In genomic region chr4:75630174-75630931, GRCh38 we compare ENCODE assay signal across 8 cellular contexts. TPM values are rescaled to one million over a fixed set of nuclear protein-coding genes. Genes with fewer than 3 reads are reported as not detected.
DNase-seq lines count a peak whose midpoint lies in the region; FAIRE-seq and TF ChIP-seq lines count a peak whose summit lies in the region.

Gene CDKL2 (minus strand): TSS chr4:75630528. CDS start chr4:75625988, 4,540 bp downstream.

- POLR2A ChIA-PET in HEK293 (lab: Yijun Ruan, JAX): interaction anchor here (1.3 to 2.3 kb wide), 2 partner anchors 42 to 94 kb away, joined by 7 to 8 read pairs; partner anchors contain the start of gene USO1

- peak; percentile 49 for FAIRE-seq in keratinocyte (lab: Jason Lieb, UNC)

- H4K20me1 ChIP-seq in keratinocyte (ENCODE audit: control insufficient read depth, extremely low read depth, insufficient read depth, low read length): no peaks in the 10 kb centered on the region

- dilution Hi-C loops in keratinocyte (cut with MboI; ENCODE audit: extremely low pct_ligation_motif_present, low sequenced_read_pairs): no loop called here

- H2AFZ ChIP-seq in keratinocyte (ENCODE audit: control insufficient read depth, low read length): peak within 1 kb of the TSS; percentile 97

- no peaks in the 10 kb centered on the region for H3K79me2 ChIP-seq in keratinocyte (ENCODE audit: control insufficient read depth, insufficient read depth, low read length)

- H3K9me3 ChIP-seq in HEK293 (ENCODE audit: control insufficient read depth, insufficient read depth, low read depth, low read length): no peaks in the 10 kb centered on the region
- H3K9me3 ChIP-seq in keratinocyte (ENCODE audit: control insufficient read depth, low read depth, low read length): no peaks in the 10 kb centered on the region

- H3K9ac ChIP-seq in keratinocyte (ENCODE audit: control insufficient read depth, extremely low read depth, insufficient read depth, low read length): peak within 1 kb of the TSS; percentile 71

- H3K27me3 ChIP-seq in keratinocyte (ENCODE audit: control insufficient read depth, extremely low read depth, insufficient read depth, low read length): no peaks in the 10 kb centered on the region

- TF ChIP-seq CTCF in HEK293 (tag by site-specific recombination; IDR thresholded peaks at IDR 0.05) (peak; percentile 10; the same call in 1 of the 2 replicates), keratinocyte (optimal IDR thresholded peaks at IDR 0.05 in 1 of 3, IDR thresholded peaks at IDR 0.05 in 1 of 3, conservative IDR thresholded peaks at IDR 0.05 in 1 of 3; ENCODE audit: extremely low read depth in 1 of 3, insufficient read depth in 2 of 3, low read length in 3 of 3) (no peak)

- peak within 1 kb of the TSS; percentile 10; the same call in 1 of the 2 replicates for H3K27ac ChIP-seq in HEK293 (ENCODE audit: extremely low read depth, low read depth, low read length)
- peak within 1 kb of the TSS; percentile 54 for H3K27ac ChIP-seq in keratinocyte (ENCODE audit: control insufficient read depth, insufficient read depth, low read length)

- H3K36me3 ChIP-seq in HEK293 (ENCODE audit: control insufficient read depth in 2 of 2, insufficient read depth in 1 of 2, low read length in 2 of 2) (no peaks in the 10 kb centered on the region), keratinocyte (ENCODE audit: control insufficient read depth in 2 of 2, extremely low read depth in 1 of 2, insufficient read depth in 2 of 2, low read length in 2 of 2) (no peaks in the 10 kb centered on the region)

- no peaks in the 10 kb centered on the region for H3K4me1 ChIP-seq in HEK293 (ENCODE audit: control insufficient read depth, insufficient read depth, low read length)
- peaks cover 11% of the 10 kb centered on the region for H3K4me1 ChIP-seq in keratinocyte (ENCODE audit: control insufficient read depth, extremely low read depth, insufficient read depth, low read length)

- in situ Hi-C loops in G401 (cut with HindIII; ENCODE audit: low sequenced_read_pairs): no loop called here

- CTCF ChIA-PET in HEK293 (lab: Yijun Ruan, JAX): interaction anchor here (0.7 kb wide), 1 partner anchor 218 kb away, joined by 5 read pairs; no protein-coding TSS in a partner anchor

- DNase-seq in G401 (ENCODE audit: low spot score) (peak; percentile 93), NCI-H146 treated with DMSO at 0.1 percent for 48 hours (lab: John Stamatoyannopoulos, UW; ENCODE audit: unreplicated experiment) (peak; percentile 89), cerebellar cortex (ENCODE audit: low spot score) (peak; percentile 90), keratinocyte (ENCODE audit: low read depth, low spot score) (peak; percentile 42), SIG-M5 (lab: John Stamatoyannopoulos, UW) (no peak)
- DNase-seq in activated CD4-positive, CD25-positive, alpha-beta regulatory T cell treated with anti-CD3 and anti-CD28 coated beads, Interleukin-2, amount 50 U/mL, for 72 hours: peak; percentile 92
- peak; percentile 91 for DNase-seq in stimulated activated CD4-positive, alpha-beta T cell treated with anti-CD3 and anti-CD28 coated beads, Interleukin-12 subunit alpha, Interleukin-12 subunit beta, amount 100 ng/mL, for 4 hours

- H3K9me1 ChIP-seq in keratinocyte (ENCODE audit: control insufficient read depth, extremely low read depth, insufficient read depth, low read length): no peaks in the 10 kb centered on the region

- H3K4me2 ChIP-seq in keratinocyte (ENCODE audit: control insufficient read depth, extremely low read depth, insufficient read depth, low read depth, low read length): peak within 1 kb of the TSS; percentile 97

- H3K4me3 ChIP-seq in HEK293 (ENCODE audit: low read depth, low read length) (peak within 1 kb of the TSS; percentile 61), keratinocyte (ENCODE audit: control insufficient read depth in 2 of 3, extremely low read depth in 1 of 3, insufficient read depth in 2 of 3, low read depth in 1 of 3, low read length in 3 of 3) (peak within 1 kb of the TSS; percentile 40 to 90 (median 73))

TF ChIP-seq in HEK293, 187 proteins besides CTCF, POLR2A, EP300 and RAD21 (continues in another document):
- peak; percentile 51; the same call in 1 of the 2 replicates for TF ChIP-seq ZNF10 (tag by site-specific recombination; IDR thresholded peaks at IDR 0.05)
- TF ChIP-seq GLIS2 (tag by site-specific recombination; IDR thresholded peaks at IDR 0.05): peak; percentile 93
- TF ChIP-seq ZNF121 (tag by site-specific recombination; IDR thresholded peaks at IDR 0.05): no peak
- peak; percentile 77 for TF ChIP-seq ZEB2 (tag by site-specific recombination; IDR thresholded peaks at IDR 0.05)
- no peak for TF ChIP-seq ELK4 (IDR thresholded peaks at IDR 0.05; ENCODE audit: borderline replicate concordance, low read depth, low read length)
- no peak for TF ChIP-seq GLI4 (tag by site-specific recombination; IDR thresholded peaks at IDR 0.05)
- TF ChIP-seq KLF7 (tag by site-specific recombination; IDR thresholded peaks at IDR 0.05; ENCODE audit: borderline replicate concordance): peak; percentile 98
- TF ChIP-seq SALL2 (tag by site-specific recombination; IDR thresholded peaks at IDR 0.05; ENCODE audit: borderline replicate concordance): no peak
- TF ChIP-seq KLF16 (tag by site-specific recombination; IDR thresholded peaks at IDR 0.05): peak; percentile 44; the same call in 1 of the 2 replicates
- peak; percentile 99 for TF ChIP-seq ZBTB48 (tag by site-specific recombination; IDR thresholded peaks at IDR 0.05)
- TF ChIP-seq INSM2 (tag by site-specific recombination; IDR thresholded peaks at IDR 0.05): 0 out of 2 replicates have a peak, but pooled peaks have one; percentile 53
- peak; percentile 80; the same call in 1 of the 2 replicates for TF ChIP-seq ZNF501 (tag by site-specific recombination; IDR thresholded peaks at IDR 0.05)
- TF ChIP-seq ZNF248 (tag by site-specific recombination; IDR thresholded peaks at IDR 0.05): no peak
- peak; percentile 80 for TF ChIP-seq ZXDB (tag by site-specific recombination; IDR thresholded peaks at IDR 0.05)
- TF ChIP-seq ZNF623 (tag by site-specific recombination; IDR thresholded peaks at IDR 0.05): 0 out of 2 replicates have a peak, but pooled peaks have one; percentile 6
- TF ChIP-seq KLF10 (tag by site-specific recombination; IDR thresholded peaks at IDR 0.05): peak; percentile 88
- no peak for TF ChIP-seq ZNF239 (tag by site-specific recombination; IDR thresholded peaks at IDR 0.05)
- peak; percentile 47; the same call in 1 of the 2 replicates for TF ChIP-seq ZNF692 (tag by site-specific recombination; IDR thresholded peaks at IDR 0.05)

RNA-seq across cellular contexts. Expression of gene CDKL2, which starts in this region (rescaled TPM):
- not detected in 2 replicates for total RNA-seq in G401 (2014; rRNA removed; shearing (Covaris generic))
- 0.50 to 0.64 TPM (median 0.61 TPM) in 3 replicates for polyA plus RNA-seq in keratinocyte
- polyA plus RNA-seq in keratinocyte (2011; ENCODE audit: low read depth): not detected
- polyA plus RNA-seq in keratinocyte (2011; cell fraction: cytosol; rRNA removed): 0.60 and 0.94 TPM in 2 replicates
- polyA plus RNA-seq in keratinocyte (2011; cell fraction: nucleus; rRNA removed): 0.69 and 1.0 TPM in 2 replicates
- 0.08 and 0.53 TPM in 2 replicates for polyA plus RNA-seq in keratinocyte (2012; ENCODE audit: low replicate concordance)
- polyA minus RNA-seq in keratinocyte: 0.45 to 3.4 TPM (median 1.6 TPM) in 3 replicates
- not detected for polyA minus RNA-seq in keratinocyte (2011; cell fraction: cytosol; rRNA and poly(A)+ RNA removed)
- 2.1 and 2.9 TPM in 2 replicates for polyA minus RNA-seq in keratinocyte (2011; cell fraction: nucleus; rRNA and poly(A)+ RNA removed)

Comparison
In these comparisons a context has a peak if more than half of its experiments do, and no peak if none do; other contexts are left out.
1. Peak in DNase-seq in G401; RNA of the gene not detected or under 1 TPM.